Comparison of ENCODE assay signal across 1 cellular context in the genomic region with DNA sequence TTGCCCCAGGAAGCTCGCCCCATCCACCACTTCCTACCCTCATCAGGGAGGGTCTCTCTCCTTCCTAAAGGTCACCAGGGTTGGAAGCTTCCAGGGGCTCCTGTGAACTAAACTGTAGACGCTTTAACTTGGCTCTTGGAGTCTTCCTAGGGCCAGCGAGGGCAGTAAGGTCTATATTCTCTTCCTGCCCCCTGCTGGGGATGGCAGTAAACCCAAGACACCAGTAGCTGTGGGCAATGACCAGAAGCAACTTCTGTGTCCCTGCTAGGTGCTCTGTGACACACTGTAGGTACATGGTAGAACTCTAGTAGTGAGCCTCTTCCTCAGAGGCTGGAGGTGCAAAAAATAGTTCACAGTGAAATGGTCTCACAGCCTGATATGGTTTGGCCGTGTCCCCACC.
TF ChIP-seq lines count a peak whose summit lies in the region.

No MANE protein-coding gene starts in this region.

TF ChIP-seq in GM23338, 12 proteins besides CTCF, POLR2A, EP300 and RAD21:
- TF ChIP-seq JUNB (IDR thresholded peaks at IDR 0.05; ENCODE audit: unreplicated experiment) (no peak), CREB1 (CRISPR knock-in tag; IDR thresholded peaks at IDR 0.05; ENCODE audit: low read depth) (no peak), POLR2AphosphoS5 (IDR thresholded peaks at IDR 0.05; ENCODE audit: low read depth) (no peak), STAT1 (IDR thresholded peaks at IDR 0.05; ENCODE audit: unreplicated experiment) (no peak), NANOG (IDR thresholded peaks at IDR 0.05; ENCODE audit: borderline replicate concordance) (no peak), EZH2phosphoT487 (IDR thresholded peaks at IDR 0.05; ENCODE audit: unreplicated experiment) (no peak), ZNF114 (CRISPR knock-in tag; IDR thresholded peaks at IDR 0.05) (no peak), EZH2 (IDR thresholded peaks at IDR 0.05; ENCODE audit: low read depth, unreplicated experiment) (no peak), ZNF331 (CRISPR knock-in tag; IDR thresholded peaks at IDR 0.05; ENCODE audit: low read depth) (no peak)
- TF ChIP-seq, protein P1, sequence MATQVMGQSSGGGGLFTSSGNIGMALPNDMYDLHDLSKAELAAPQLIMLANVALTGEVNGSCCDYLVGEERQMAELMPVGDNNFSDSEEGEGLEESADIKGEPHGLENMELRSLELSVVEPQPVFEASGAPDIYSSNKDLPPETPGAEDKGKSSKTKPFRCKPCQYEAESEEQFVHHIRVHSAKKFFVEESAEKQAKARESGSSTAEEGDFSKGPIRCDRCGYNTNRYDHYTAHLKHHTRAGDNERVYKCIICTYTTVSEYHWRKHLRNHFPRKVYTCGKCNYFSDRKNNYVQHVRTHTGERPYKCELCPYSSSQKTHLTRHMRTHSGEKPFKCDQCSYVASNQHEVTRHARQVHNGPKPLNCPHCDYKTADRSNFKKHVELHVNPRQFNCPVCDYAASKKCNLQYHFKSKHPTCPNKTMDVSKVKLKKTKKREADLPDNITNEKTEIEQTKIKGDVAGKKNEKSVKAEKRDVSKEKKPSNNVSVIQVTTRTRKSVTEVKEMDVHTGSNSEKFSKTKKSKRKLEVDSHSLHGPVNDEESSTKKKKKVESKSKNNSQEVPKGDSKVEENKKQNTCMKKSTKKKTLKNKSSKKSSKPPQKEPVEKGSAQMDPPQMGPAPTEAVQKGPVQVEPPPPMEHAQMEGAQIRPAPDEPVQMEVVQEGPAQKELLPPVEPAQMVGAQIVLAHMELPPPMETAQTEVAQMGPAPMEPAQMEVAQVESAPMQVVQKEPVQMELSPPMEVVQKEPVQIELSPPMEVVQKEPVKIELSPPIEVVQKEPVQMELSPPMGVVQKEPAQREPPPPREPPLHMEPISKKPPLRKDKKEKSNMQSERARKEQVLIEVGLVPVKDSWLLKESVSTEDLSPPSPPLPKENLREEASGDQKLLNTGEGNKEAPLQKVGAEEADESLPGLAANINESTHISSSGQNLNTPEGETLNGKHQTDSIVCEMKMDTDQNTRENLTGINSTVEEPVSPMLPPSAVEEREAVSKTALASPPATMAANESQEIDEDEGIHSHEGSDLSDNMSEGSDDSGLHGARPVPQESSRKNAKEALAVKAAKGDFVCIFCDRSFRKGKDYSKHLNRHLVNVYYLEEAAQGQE (IDR thresholded peaks at IDR 0.05; ENCODE audit: unreplicated experiment): no peak
- TF ChIP-seq, protein P2, sequence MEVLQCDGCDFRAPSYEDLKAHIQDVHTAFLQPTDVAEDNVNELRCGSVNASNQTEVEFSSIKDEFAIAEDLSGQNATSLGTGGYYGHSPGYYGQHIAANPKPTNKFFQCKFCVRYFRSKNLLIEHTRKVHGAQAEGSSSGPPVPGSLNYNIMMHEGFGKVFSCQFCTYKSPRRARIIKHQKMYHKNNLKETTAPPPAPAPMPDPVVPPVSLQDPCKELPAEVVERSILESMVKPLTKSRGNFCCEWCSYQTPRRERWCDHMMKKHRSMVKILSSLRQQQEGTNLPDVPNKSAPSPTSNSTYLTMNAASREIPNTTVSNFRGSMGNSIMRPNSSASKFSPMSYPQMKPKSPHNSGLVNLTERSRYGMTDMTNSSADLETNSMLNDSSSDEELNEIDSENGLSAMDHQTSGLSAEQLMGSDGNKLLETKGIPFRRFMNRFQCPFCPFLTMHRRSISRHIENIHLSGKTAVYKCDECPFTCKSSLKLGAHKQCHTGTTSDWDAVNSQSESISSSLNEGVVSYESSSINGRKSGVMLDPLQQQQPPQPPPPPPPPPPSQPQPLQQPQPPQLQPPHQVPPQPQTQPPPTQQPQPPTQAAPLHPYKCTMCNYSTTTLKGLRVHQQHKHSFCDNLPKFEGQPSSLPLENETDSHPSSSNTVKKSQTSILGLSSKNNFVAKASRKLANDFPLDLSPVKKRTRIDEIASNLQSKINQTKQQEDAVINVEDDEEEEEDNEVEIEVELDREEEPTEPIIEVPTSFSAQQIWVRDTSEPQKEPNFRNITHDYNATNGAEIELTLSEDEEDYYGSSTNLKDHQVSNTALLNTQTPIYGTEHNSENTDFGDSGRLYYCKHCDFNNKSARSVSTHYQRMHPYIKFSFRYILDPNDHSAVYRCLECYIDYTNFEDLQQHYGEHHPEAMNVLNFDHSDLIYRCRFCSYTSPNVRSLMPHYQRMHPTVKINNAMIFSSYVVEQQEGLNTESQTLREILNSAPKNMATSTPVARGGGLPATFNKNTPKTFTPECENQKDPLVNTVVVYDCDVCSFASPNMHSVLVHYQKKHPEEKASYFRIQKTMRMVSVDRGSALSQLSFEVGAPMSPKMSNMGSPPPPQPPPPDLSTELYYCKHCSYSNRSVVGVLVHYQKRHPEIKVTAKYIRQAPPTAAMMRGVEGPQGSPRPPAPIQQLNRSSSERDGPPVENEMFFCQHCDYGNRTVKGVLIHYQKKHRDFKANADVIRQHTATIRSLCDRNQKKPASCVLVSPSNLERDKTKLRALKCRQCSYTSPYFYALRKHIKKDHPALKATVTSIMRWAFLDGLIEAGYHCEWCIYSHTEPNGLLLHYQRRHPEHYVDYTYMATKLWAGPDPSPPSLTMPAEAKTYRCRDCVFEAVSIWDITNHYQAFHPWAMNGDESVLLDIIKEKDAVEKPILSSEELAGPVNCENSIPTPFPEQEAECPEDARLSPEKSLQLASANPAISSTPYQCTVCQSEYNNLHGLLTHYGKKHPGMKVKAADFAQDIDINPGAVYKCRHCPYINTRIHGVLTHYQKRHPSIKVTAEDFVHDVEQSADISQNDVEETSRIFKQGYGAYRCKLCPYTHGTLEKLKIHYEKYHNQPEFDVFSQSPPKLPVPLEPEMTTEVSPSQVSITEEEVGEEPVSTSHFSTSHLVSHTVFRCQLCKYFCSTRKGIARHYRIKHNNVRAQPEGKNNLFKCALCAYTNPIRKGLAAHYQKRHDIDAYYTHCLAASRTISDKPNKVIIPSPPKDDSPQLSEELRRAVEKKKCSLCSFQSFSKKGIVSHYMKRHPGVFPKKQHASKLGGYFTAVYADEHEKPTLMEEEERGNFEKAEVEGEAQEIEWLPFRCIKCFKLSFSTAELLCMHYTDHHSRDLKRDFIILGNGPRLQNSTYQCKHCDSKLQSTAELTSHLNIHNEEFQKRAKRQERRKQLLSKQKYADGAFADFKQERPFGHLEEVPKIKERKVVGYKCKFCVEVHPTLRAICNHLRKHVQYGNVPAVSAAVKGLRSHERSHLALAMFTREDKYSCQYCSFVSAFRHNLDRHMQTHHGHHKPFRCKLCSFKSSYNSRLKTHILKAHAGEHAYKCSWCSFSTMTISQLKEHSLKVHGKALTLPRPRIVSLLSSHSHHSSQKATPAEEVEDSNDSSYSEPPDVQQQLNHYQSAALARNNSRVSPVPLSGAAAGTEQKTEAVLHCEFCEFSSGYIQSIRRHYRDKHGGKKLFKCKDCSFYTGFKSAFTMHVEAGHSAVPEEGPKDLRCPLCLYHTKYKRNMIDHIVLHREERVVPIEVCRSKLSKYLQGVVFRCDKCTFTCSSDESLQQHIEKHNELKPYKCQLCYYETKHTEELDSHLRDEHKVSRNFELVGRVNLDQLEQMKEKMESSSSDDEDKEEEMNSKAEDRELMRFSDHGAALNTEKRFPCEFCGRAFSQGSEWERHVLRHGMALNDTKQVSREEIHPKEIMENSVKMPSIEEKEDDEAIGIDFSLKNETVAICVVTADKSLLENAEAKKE (CRISPR knock-in tag; IDR thresholded peaks at IDR 0.05): no peak
- TF ChIP-seq, protein P3, sequence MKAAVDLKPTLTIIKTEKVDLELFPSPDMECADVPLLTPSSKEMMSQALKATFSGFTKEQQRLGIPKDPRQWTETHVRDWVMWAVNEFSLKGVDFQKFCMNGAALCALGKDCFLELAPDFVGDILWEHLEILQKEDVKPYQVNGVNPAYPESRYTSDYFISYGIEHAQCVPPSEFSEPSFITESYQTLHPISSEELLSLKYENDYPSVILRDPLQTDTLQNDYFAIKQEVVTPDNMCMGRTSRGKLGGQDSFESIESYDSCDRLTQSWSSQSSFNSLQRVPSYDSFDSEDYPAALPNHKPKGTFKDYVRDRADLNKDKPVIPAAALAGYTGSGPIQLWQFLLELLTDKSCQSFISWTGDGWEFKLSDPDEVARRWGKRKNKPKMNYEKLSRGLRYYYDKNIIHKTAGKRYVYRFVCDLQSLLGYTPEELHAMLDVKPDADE (IDR thresholded peaks at IDR 0.05): no peak
